Comparison of ENCODE assay signal across 8 cellular contexts in the genomic region with DNA sequence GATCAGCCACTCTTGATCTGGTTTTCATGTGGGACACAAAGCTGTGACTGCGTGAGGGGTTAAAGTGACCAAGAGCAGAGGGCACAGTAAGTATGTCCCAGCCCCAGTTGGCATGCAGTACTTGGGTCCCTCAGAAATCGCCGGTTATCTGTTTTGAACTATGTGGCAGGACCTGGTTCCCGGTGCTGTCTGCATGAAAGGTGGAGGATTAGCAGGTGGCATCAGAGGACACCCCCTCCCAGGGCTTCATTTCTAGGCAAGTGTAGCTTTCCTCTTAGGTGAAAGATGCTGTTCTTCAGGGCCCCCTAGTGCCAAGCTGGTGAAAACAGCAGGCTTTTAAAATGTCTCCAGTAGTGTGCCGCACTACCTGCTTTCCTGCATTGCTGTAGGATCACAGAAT. TPM values are rescaled to one million over a fixed set of nuclear protein-coding genes. Genes with fewer than 3 reads are reported as not detected.
DNase-seq lines count a peak whose midpoint lies in the region; TF ChIP-seq lines count a peak whose summit lies in the region.

No MANE protein-coding gene starts in this region.

- 73 to 79% methylated on average over 5 of the region's 5 CpGs for WGBS in GM23248 (ENCODE audit: low coverage in 1 of 2, low lambda C conversion rate in 2 of 2, missing lambda C conversion rate in 2 of 2), 2 experiments

- H3K27me3 Mint-ChIP-seq in Calu3 (ENCODE audit: unreplicated experiment), result no peaks in the 10 kb centered on the region

- peaks cover 12% of the 10 kb centered on the region for H3K4me1 Mint-ChIP-seq in Calu3 (ENCODE audit: low read depth, unreplicated experiment)

- H3F3A ChIP-seq in GM23248 (ENCODE audit: insufficient read depth), result no peaks in the 10 kb centered on the region

- DNase-seq in Calu3 (peak; percentile 65), GM23248 (peak; percentile 57), NCI-H1436 (lab: John Stamatoyannopoulos, UW) (peak; percentile 47), T-helper 9 cell (peak; percentile 47), breast epithelium (ENCODE audit: low spot score in 2 of 2) (no peak), islet precursor cell (peak; percentile 74), epidermal melanocyte (ENCODE audit: insufficient read length, low spot score) (no peak)
- DNase-seq in stimulated activated CD4-positive, alpha-beta T cell treated with anti-CD3 and anti-CD28 coated beads, Interleukin-2, amount 100 ng/mL, for 24 hours, result peak; percentile 47 to 68

- TF ChIP-seq CTCF in Calu3 (IDR thresholded peaks at IDR 0.05; ENCODE audit: unreplicated experiment) (peak; percentile 58), breast epithelium (IDR thresholded peaks at IDR 0.05) (peak in 2 of 3 donors; percentile 27 to 59)

- H3K27me3 ChIP-seq in GM23248 (replicated peaks; ENCODE audit: insufficient read depth) (no peaks in the 10 kb centered on the region), breast epithelium (no peaks in the 10 kb centered on the region)

- H3K79me2 ChIP-seq in GM23248 (ENCODE audit: insufficient read depth), result no peaks in the 10 kb centered on the region

- H3K36me3 Mint-ChIP-seq in Calu3 (ENCODE audit: insufficient read depth, unreplicated experiment), result peaks cover 20% of the 10 kb centered on the region

- in situ Hi-C loops in GM23248 (cut with MboI), result no loop called here

- no peaks in the 10 kb centered on the region for H4K20me1 ChIP-seq in GM23248 (ENCODE audit: insufficient read depth)

- H3K4me3 ChIP-seq in GM23248 (no peak overlapping the region), breast epithelium (no peak overlapping the region)

- BruUV-seq in Calu3 (replicated peaks; lab: Mats Ljungman, UMichigan), result no TSS peak

- H2AFZ ChIP-seq in GM23248, result no peak overlapping the region

- no peak for TF ChIP-seq POLR2A in breast epithelium (IDR thresholded peaks at IDR 0.05)

- no peaks in the 10 kb centered on the region for H3K9me3 Mint-ChIP-seq in Calu3 (ENCODE audit: low read depth, unreplicated experiment)

- H3K36me3 ChIP-seq in GM23248 (ENCODE audit: low read depth) (peaks cover 8% of the 10 kb centered on the region), breast epithelium (no peaks in the 10 kb centered on the region)

- no peak overlapping the region for H3K4me2 ChIP-seq in GM23248 (ENCODE audit: unreplicated experiment)

- H3K4me3 Mint-ChIP-seq in Calu3 (ENCODE audit: low read depth, unreplicated experiment), result no peak overlapping the region

- CTCF ChIA-PET in Calu3 (lab: Charles Lee), result interaction anchor here (0.6 to 2.2 kb wide), 16 partner anchors 13 to 223 kb away, joined by 3 to 13 read pairs (median 4); a partner anchor contains a TSS

- H3K9ac ChIP-seq in GM23248, result no peak overlapping the region

- intact Hi-C loops in Calu3 (cut with micrococcal nuclease; ENCODE audit: unreplicated experiment), result loop anchor here (1.0 to 5.0 kb wide), 3 partner anchors 52 to 142 kb away; a partner anchor contains a TSS
- intact Hi-C loops in breast epithelium (cut with DNase I; ENCODE audit: low total_unique reads), result no loop called here

- H3K27ac ChIP-seq in GM23248 (no peak overlapping the region), breast epithelium (peak overlapping the region in 1 of 2 donors; percentile 54)

- H3K27ac Mint-ChIP-seq in Calu3 (ENCODE audit: unreplicated experiment), result no peak overlapping the region

- H3K9me3 ChIP-seq in GM23248 (ENCODE audit: low read depth), result no peaks in the 10 kb centered on the region
- no peaks in the 10 kb centered on the region for H3K9me3 ChIP-seq in breast epithelium

- H3K4me1 ChIP-seq in GM23248 (ENCODE audit: insufficient read depth) (no peaks in the 10 kb centered on the region), breast epithelium (no peaks in the 10 kb centered on the region)

- no peaks in the 10 kb centered on the region for H3K9me2 ChIP-seq in GM23248 (ENCODE audit: insufficient read depth)

RNA-seq across cellular contexts. Expression of a gene that starts 57.1 kb away (rescaled TPM):
- total RNA-seq in Calu3 (2022), result 8.1 and 9.4 TPM in 2 replicates
- 14.7 and 14.9 TPM in 2 replicates for total RNA-seq in GM23248 (2014; rRNA removed; shearing (Covaris generic))
- 3.8 TPM in 2 replicates for polyA plus RNA-seq in GM23248 (2016; fragmentation: Nextera tagmentation; extraction: Ambion mirVana)
- 10 to 100 TPM; 14.6 to 28.0 (median 16.1) TPM for total RNA-seq in breast epithelium

Comparison
In these comparisons a context has a peak if more than half of its experiments do, and no peak if none do; other contexts are left out.
1. DNase-seq: peak in Calu3 (single experiment), GM23248 (single experiment), NCI-H1436 (single experiment), T-helper 9 cell (single experiment), islet precursor cell (single experiment) and stimulated activated CD4-positive, alpha-beta T cell treated with anti-CD3 and anti-CD28 coated beads, Interleukin-2, amount 100 ng/mL, for 24 hours (2 of 2); none in breast epithelium (0 of 2) and epidermal melanocyte (single experiment).